Comparison of ENCODE assay signal across 8 cellular contexts in the genomic region with DNA sequence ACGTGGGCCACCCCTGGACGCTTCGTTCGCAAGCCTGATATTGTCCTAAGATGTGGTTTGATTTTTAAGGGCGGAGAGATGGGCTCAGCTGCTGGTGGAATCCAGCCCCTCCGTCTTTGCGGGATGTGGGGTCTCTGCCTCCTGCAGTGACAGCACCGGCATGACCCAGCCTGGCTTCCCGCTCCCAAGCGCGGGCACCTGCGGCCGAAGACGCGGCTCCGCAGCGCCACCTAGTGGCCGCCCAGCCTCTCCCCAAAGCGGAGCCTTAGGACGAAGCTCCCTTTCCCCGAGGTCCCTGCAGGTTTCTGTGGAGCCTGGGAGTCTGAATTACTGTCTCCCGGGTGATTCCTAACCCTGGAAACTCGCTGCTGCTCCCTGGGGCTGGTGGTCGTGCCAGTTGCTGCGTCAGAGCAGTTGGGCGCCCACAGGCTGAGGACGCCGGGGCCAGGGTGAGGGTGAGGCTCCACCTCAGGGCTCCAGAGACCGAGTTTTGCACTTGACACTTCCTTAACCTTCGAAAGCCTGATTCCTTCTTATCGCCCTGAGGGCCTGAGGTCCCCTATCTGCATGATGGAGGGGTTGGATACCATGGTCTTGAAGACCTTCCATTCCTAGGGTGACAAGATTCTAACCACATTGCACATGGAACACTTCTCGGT.
A peak's percentile ranks its signal among the peaks of the same experiment; 100 is the strongest.
DNase-seq lines count a peak whose midpoint lies in the region; ATAC-seq and TF ChIP-seq lines count a peak whose summit lies in the region.

No MANE protein-coding gene starts in this region.

- peak; percentile 44 to 98 (median 72) for TF ChIP-seq CTCF in sigmoid colon (IDR thresholded peaks at IDR 0.05)

- WGBS in sigmoid colon, 2 donors = 24 to 27% methylated on average over 32 of the region's 32 CpGs

- H3K4me3 ChIP-seq in sigmoid colon = no peak overlapping the region

- no peak for TF ChIP-seq POLR2A in sigmoid colon (IDR thresholded peaks at IDR 0.05)

- no peak for TF ChIP-seq EP300 in sigmoid colon (IDR thresholded peaks at IDR 0.05)

- no peaks in the 10 kb centered on the region for H3K36me3 ChIP-seq in sigmoid colon

- H3K27me3 ChIP-seq in sigmoid colon = no peaks in the 10 kb centered on the region

- intact Hi-C loops in Right ventricle myocardium superior (cut with DNase I) (no loop called here), sigmoid colon (cut with DNase I) (loop anchor here (2.0 to 5.0 kb wide), 2 partner anchors 197 to 836 kb away; no protein-coding TSS in a partner anchor)

- peaks cover 0 to 13% (median 9%) of the 10 kb centered on the region in 4 donors for H3K4me1 ChIP-seq in sigmoid colon

- no peaks in the 10 kb centered on the region for H3K9me3 ChIP-seq in sigmoid colon

- DNase-seq in AML-193 (lab: John Stamatoyannopoulos, UW) = peak; percentile 7 to 12
- DNase-seq in RPMI7951 (ENCODE audit: low read depth) = peak; percentile 27
- DNase-seq in activated gamma-delta T cell treated with Interleukin-2 at 50 U/mL for 16 hours = peak; percentile 52
- peak; percentile 77 for DNase-seq in Right ventricle myocardium superior
- DNase-seq in sigmoid colon = peak; percentile 75
- DNase-seq in OCI-M2 (lab: John Stamatoyannopoulos, UW; ENCODE audit: unreplicated experiment) = no peak

- no peak overlapping the region for H3K27ac ChIP-seq in sigmoid colon

- ATAC-seq in GM18867 (IDR thresholded peaks at IDR 0.05; ENCODE audit: unreplicated experiment) (peak; percentile 70), HG03135 (IDR thresholded peaks at IDR 0.05; ENCODE audit: unreplicated experiment) (peak; percentile 65), Right ventricle myocardium superior (ENCODE audit: poor library complexity) (peak; percentile 92)
